Comparison of ENCODE assay signal across 31 cellular contexts in genomic region chr4:186473933-186474332, GRCh38.
"Had no signal": no experiment of that assay in that cellular context is flagged by ENCODE, and none has a peak within 500 bp of the region (broad histone marks: within the 10 kb centered on the region; RNA-seq: fewer than 3 reads in every experiment).

No MANE protein-coding gene starts in this region.

- H3K4me3 ChIP-seq: MG63, SJCRH30, SK-N-MC had no signal

- ATAC-seq: activated CD8-positive, alpha-beta T cell treated with anti-CD3 and anti-CD28 coated beads for 36 hours; activated T-cell treated with anti-CD3 and anti-CD28 coated beads, Interleukin-2, amount 50 U/mL, for 72 hours; activated T-helper 17 cell treated with anti-CD3 and anti-CD28 coated beads, Interleukin-2, amount 50 U/mL, for 72 hours; Panc1 had no signal

- DNase-seq: activated CD4-positive, alpha-beta T cell treated with anti-CD3 and anti-CD28 coated beads for 1 hour; activated CD4-positive, alpha-beta T cell treated with anti-CD3 and anti-CD28 coated beads for 48 hours; activated CD4-positive, alpha-beta T cell treated with anti-CD3 and anti-CD28 coated beads, Interleukin-2, amount 50 U/mL, for 4 hours; activated CD4-positive, CD25-positive, alpha-beta regulatory T cell; activated CD8-positive, alpha-beta T cell treated with anti-CD3 and anti-CD28 coated beads for 36 hours; activated effector memory CD4-positive, alpha-beta T cell treated with anti-CD3 and anti-CD28 coated beads, Interleukin-2, amount 50 U/mL, for 16 hours; activated naive CD4-positive, alpha-beta T cell; activated naive CD4-positive, alpha-beta T cell treated with anti-CD3 and anti-CD28 coated beads, Interleukin-2, amount 50 U/mL, for 16 hours; activated naive CD8-positive, alpha-beta T cell treated with anti-CD3 and anti-CD28 coated beads for 36 hours; activated T-cell treated with anti-CD3 and anti-CD28 coated beads, Interleukin-2, amount 50 U/mL, for 1 hour; activated T-cell treated with anti-CD3 and anti-CD28 coated beads, Interleukin-2, amount 50 U/mL, for 72 hours; amniotic stem cell; aorta; brain microvascular endothelial cell; central memory CD4-positive, alpha-beta T cell; Kasumi-1; MG63; NCI-H1048; NCI-H1105 treated with DMSO at 0.1 percent for 48 hours; NCI-H1436; NCI-H1694 treated with DMSO at 0.1 percent for 48 hours; NCI-H2029; NCI-H345; NCI-H524 treated with DMSO at 0.1 percent for 48 hours; SHP77; T1000; WERI-Rb-1 had no signal

- H3K36me3 ChIP-seq: brain microvascular endothelial cell, MG63, SJCRH30, WERI-Rb-1 had no signal

- H3K27me3 ChIP-seq: brain microvascular endothelial cell, MG63, SJCRH30 had no signal

- H3K27ac ChIP-seq: brain microvascular endothelial cell, SJCRH30, SK-N-MC, WERI-Rb-1 had no signal

- H3K9me3 ChIP-seq: MG63, SJCRH30 had no signal
